5 cellular contexts compared by ENCODE assay signal in the genomic region with DNA sequence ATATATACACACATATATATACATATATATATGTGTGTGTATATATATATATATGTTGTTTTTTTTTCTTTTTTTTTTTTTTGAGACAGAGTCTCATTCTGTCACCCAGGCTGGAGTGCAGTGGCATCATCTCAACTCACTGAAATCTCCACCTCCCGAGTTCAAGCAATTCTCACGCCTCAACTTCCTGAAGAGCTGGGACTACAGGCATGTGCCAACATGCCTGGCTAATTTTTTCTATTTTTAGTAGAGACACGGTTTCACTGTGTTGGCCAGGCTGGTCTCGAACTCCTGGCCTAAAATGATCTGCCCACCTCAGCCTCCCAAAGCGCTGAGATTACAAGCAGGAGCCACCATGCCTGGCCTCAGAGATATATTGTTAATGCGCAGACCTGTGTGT. TPM values are rescaled to one million over a fixed set of nuclear protein-coding genes. Genes with fewer than 3 reads are reported as not detected.
"Had no signal": no experiment of that assay in that cellular context is flagged by ENCODE, and none has a peak within 500 bp of the region (broad histone marks: within the 10 kb centered on the region; RNA-seq: fewer than 3 reads in every experiment).

No MANE protein-coding gene starts in this region.

RNA-seq across cellular contexts. Expression of gene OR10H4, which starts 37.0 kb away (rescaled TPM):
- total RNA-seq: HepG2, HT-29, IMR-90, K562 had no signal
- polyA plus RNA-seq: HepG2, IgD-negative memory B cell, IMR-90, K562 had no signal

RNA-seq across cellular contexts. Expression of gene CYP4F11, which starts 51.5 kb away (rescaled TPM):
- total RNA-seq: IMR-90, K562 had no signal
- polyA plus RNA-seq: IgD-negative memory B cell, IMR-90 had no signal
